8 cellular contexts compared by ENCODE assay signal in the genomic region with DNA sequence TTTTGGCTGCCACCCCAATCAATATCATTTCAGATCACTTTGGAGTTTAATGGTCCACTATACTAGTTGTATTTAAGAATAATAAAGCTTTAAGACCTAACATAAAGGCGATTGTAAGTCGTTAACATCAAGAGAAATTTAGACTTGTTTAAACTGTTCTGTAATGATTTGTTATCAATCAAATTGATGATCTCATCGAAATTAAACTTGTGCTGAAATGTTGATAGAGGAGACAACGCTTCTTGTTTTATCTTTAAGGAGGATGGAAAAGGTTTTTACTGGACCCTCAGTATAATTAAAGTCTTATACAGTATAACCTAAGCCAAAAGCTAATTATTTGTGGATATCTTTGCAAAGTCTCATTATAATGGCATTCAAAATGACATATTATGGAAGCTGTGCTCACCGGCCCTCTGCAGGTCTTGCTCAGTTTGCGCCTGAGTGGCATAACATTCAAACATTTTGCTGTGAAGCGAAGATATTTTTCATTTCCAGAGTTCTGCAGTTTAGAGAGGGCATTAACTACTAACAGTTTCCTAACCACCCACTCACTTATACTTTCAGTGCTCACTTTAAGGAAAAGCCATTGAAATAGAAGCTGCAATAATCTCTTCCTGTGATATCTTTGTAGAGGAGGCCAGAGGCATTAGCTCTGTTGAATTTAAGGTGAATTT. TPM values are rescaled to one million over a fixed set of nuclear protein-coding genes. Genes with fewer than 3 reads are reported as not detected.
DNase-seq lines count a peak whose midpoint lies in the region; ATAC-seq, FAIRE-seq and TF ChIP-seq lines count a peak whose summit lies in the region.

No MANE protein-coding gene starts in this region.

- peak overlapping the region; percentile 84 for H3K4me3 Mint-ChIP-seq in activated T-helper 17 cell treated with anti-CD3 and anti-CD28 coated beads, Interleukin-2, amount 50 U/mL, for 72 hours

- H3K4me3 ChIP-seq in KMS-11 (IDR thresholded peaks at IDR 0.05; ENCODE audit: insufficient read depth, low read depth, low read length): no peak overlapping the region
- peak overlapping the region in 1 of 3 experiments; percentile 76 for H3K4me3 ChIP-seq in keratinocyte (ENCODE audit: control insufficient read depth in 2 of 3, extremely low read depth in 1 of 3, insufficient read depth in 2 of 3, low read depth in 1 of 3, low read length in 3 of 3)
- peak overlapping the region; percentile 95 for H3K4me3 ChIP-seq in suprapubic skin
- no peak overlapping the region for H3K4me3 ChIP-seq in lower leg skin (ENCODE audit: low read depth, poor library complexity, severe bottlenecking)

- H3K27ac ChIP-seq in KMS-11: peak overlapping the region; percentile 71
- H3K27ac ChIP-seq in keratinocyte (ENCODE audit: control insufficient read depth, insufficient read depth, low read length): no peak overlapping the region
- peak overlapping the region; percentile 99 for H3K27ac ChIP-seq in suprapubic skin

- peaks cover 22% of the 10 kb centered on the region for H3K4me1 Mint-ChIP-seq in activated T-helper 17 cell treated with anti-CD3 and anti-CD28 coated beads, Interleukin-2, amount 50 U/mL, for 72 hours

- TF ChIP-seq EP300 in suprapubic skin (IDR thresholded peaks at IDR 0.05): no peak

- intact Hi-C loops in lower leg skin (cut with DNase I; ENCODE audit: low total_unique reads): no loop called here

- no peaks in the 10 kb centered on the region for H3K36me3 Mint-ChIP-seq in activated T-helper 17 cell treated with anti-CD3 and anti-CD28 coated beads, Interleukin-2, amount 50 U/mL, for 72 hours (ENCODE audit: low read depth)

- TF ChIP-seq POLR2A in suprapubic skin (IDR thresholded peaks at IDR 0.05) (no peak), lower leg skin (IDR thresholded peaks at IDR 0.05) (no peak)

- WGBS in suprapubic skin: 29% methylated on average over 7 of the region's 7 CpGs
- 30% methylated on average over 7 of the region's 7 CpGs for WGBS in lower leg skin, 2 donors

- H2AFZ ChIP-seq in KMS-11 (ENCODE audit: low read depth) (peak overlapping the region; percentile 78), keratinocyte (ENCODE audit: control insufficient read depth, low read length) (no peak overlapping the region)

- peak; percentile 41 for FAIRE-seq in keratinocyte (lab: Jason Lieb, UNC)

- peaks cover 31% of the 10 kb centered on the region for H3K79me2 ChIP-seq in KMS-11 (ENCODE audit: insufficient read depth, low read depth)
- peaks cover 30% of the 10 kb centered on the region for H3K79me2 ChIP-seq in keratinocyte (ENCODE audit: control insufficient read depth, insufficient read depth, low read length)

- no peaks in the 10 kb centered on the region for H3K9me3 ChIP-seq in keratinocyte (ENCODE audit: control insufficient read depth, low read depth, low read length)
- no peaks in the 10 kb centered on the region for H3K9me3 ChIP-seq in suprapubic skin

- H4K20me1 ChIP-seq in KMS-11 (ENCODE audit: insufficient read depth) (no peaks in the 10 kb centered on the region; the same call in 1 of the 2 replicates), keratinocyte (ENCODE audit: control insufficient read depth, extremely low read depth, insufficient read depth, low read length) (no peaks in the 10 kb centered on the region)

- H3K4me2 ChIP-seq in KMS-11 (peak overlapping the region; percentile 86), keratinocyte (ENCODE audit: control insufficient read depth, extremely low read depth, insufficient read depth, low read depth, low read length) (peak overlapping the region; percentile 90)

- H3K36me3 ChIP-seq in KMS-11 (ENCODE audit: insufficient read depth) (no peaks in the 10 kb centered on the region), keratinocyte (ENCODE audit: control insufficient read depth in 2 of 2, extremely low read depth in 1 of 2, insufficient read depth in 2 of 2, low read length in 2 of 2) (no peaks in the 10 kb centered on the region), suprapubic skin (no peaks in the 10 kb centered on the region)

- H3K27me3 ChIP-seq in KMS-11 (ENCODE audit: insufficient read depth, low read depth) (no peaks in the 10 kb centered on the region), keratinocyte (ENCODE audit: control insufficient read depth, extremely low read depth, insufficient read depth, low read length) (no peaks in the 10 kb centered on the region), suprapubic skin (no peaks in the 10 kb centered on the region)

- no peaks in the 10 kb centered on the region for H3K27me3 Mint-ChIP-seq in activated T-helper 17 cell treated with anti-CD3 and anti-CD28 coated beads, Interleukin-2, amount 50 U/mL, for 72 hours

- dilution Hi-C loops in keratinocyte (cut with MboI; ENCODE audit: extremely low pct_ligation_motif_present, low sequenced_read_pairs): no loop called here

- peak; percentile 52; the same call in 1 of the 2 replicates for TF ChIP-seq CTCF in KMS-11 (conservative IDR thresholded peaks at IDR 0.05; ENCODE audit: low read depth, low read length)
- peak; percentile 35 to 42 (median 36) for TF ChIP-seq CTCF in keratinocyte (optimal IDR thresholded peaks at IDR 0.05 in 1 of 3, IDR thresholded peaks at IDR 0.05 in 1 of 3, conservative IDR thresholded peaks at IDR 0.05 in 1 of 3; ENCODE audit: extremely low read depth in 1 of 3, insufficient read depth in 2 of 3, low read length in 3 of 3)
- no peak for TF ChIP-seq CTCF in suprapubic skin (IDR thresholded peaks at IDR 0.05)
- no peak for TF ChIP-seq CTCF in lower leg skin (IDR thresholded peaks at IDR 0.05)

- no peaks in the 10 kb centered on the region for H3K9me3 Mint-ChIP-seq in activated T-helper 17 cell treated with anti-CD3 and anti-CD28 coated beads, Interleukin-2, amount 50 U/mL, for 72 hours

- peak; percentile 10 for ATAC-seq in activated T-helper 17 cell treated with anti-CD3 and anti-CD28 coated beads, Interleukin-2, amount 50 U/mL, for 72 hours (replicated peaks)
- no peak for ATAC-seq in GM21528 (IDR thresholded peaks at IDR 0.05; ENCODE audit: low FRiP score, unreplicated experiment)

- H3K9ac ChIP-seq in KMS-11 (peak overlapping the region; percentile 89; the same call in 1 of the 2 replicates), keratinocyte (ENCODE audit: control insufficient read depth, extremely low read depth, insufficient read depth, low read length) (peak overlapping the region; percentile 87)

- H3K4me1 ChIP-seq in KMS-11 (ENCODE audit: low read depth, poor library complexity, severe bottlenecking): peaks cover 46% of the 10 kb centered on the region
- H3K4me1 ChIP-seq in keratinocyte (ENCODE audit: control insufficient read depth, extremely low read depth, insufficient read depth, low read length): peaks cover 24% of the 10 kb centered on the region
- H3K4me1 ChIP-seq in suprapubic skin: peaks cover 34% of the 10 kb centered on the region

- H3K27ac Mint-ChIP-seq in activated T-helper 17 cell treated with anti-CD3 and anti-CD28 coated beads, Interleukin-2, amount 50 U/mL, for 72 hours: peak overlapping the region; percentile 48

- H3K9me1 ChIP-seq in keratinocyte (ENCODE audit: control insufficient read depth, extremely low read depth, insufficient read depth, low read length): no peaks in the 10 kb centered on the region

- DNase-seq in NCI-H1417 (lab: John Stamatoyannopoulos, UW) (peak; percentile 20 to 49 (median 40)), NCI-H1417 treated with DMSO at 0.1 percent for 48 hours (lab: John Stamatoyannopoulos, UW) (no peak), keratinocyte (ENCODE audit: low read depth, low spot score) (no peak), suprapubic skin (ENCODE audit: low spot score in 2 of 2) (no peak), lower leg skin (ENCODE audit: low spot score in 2 of 2) (no peak)

RNA-seq across cellular contexts. Expression of a gene that starts 1.4 kb away (rescaled TPM):
- total RNA-seq in activated T-helper 17 cell treated with anti-CD3 and anti-CD28 coated beads, Interleukin-2, amount 50 U/mL, for 72 hours: 10 to 100 TPM; 11.5 to 30.7 TPM
- polyA plus RNA-seq in keratinocyte: 11.2 to 13.4 TPM (median 13.1 TPM) in 3 replicates
- polyA plus RNA-seq in keratinocyte (2011; ENCODE audit: low read depth): 13.1 TPM
- polyA plus RNA-seq in keratinocyte (2011; cell fraction: cytosol; rRNA removed): 10.2 and 14.2 TPM in 2 replicates
- 20.6 and 23.7 TPM in 2 replicates for polyA plus RNA-seq in keratinocyte (2011; cell fraction: nucleus; rRNA removed)
- polyA plus RNA-seq in keratinocyte (2012; ENCODE audit: low replicate concordance): 16.7 and 27.2 TPM in 2 replicates
- polyA minus RNA-seq in keratinocyte: 13.2 to 19.6 TPM (median 16.9 TPM) in 3 replicates
- polyA minus RNA-seq in keratinocyte (2011; cell fraction: cytosol; rRNA and poly(A)+ RNA removed): 15.2 TPM
- 12.3 and 23.7 TPM in 2 replicates for polyA minus RNA-seq in keratinocyte (2011; cell fraction: nucleus; rRNA and poly(A)+ RNA removed)
- total RNA-seq in suprapubic skin (10 to 100 TPM; 23.7 to 36.4 (median 30.9) TPM), lower leg skin (10 to 100 TPM; 27.7 to 31.8 (median 30.7) TPM)

Comparison
In these comparisons a context has a peak if more than half of its experiments do, and no peak if none do; other contexts are left out.
1. DNase-seq: peak in NCI-H1417 (3 of 3); none in NCI-H1417 treated with DMSO at 0.1 percent for 48 hours (single experiment), keratinocyte (single experiment), suprapubic skin (0 of 2) and lower leg skin (0 of 2).
2. CTCF ChIP-seq: peak in KMS-11 (single experiment) and keratinocyte (3 of 3); none in suprapubic skin (0 of 2) and lower leg skin (0 of 3).